In the genomic region with DNA sequence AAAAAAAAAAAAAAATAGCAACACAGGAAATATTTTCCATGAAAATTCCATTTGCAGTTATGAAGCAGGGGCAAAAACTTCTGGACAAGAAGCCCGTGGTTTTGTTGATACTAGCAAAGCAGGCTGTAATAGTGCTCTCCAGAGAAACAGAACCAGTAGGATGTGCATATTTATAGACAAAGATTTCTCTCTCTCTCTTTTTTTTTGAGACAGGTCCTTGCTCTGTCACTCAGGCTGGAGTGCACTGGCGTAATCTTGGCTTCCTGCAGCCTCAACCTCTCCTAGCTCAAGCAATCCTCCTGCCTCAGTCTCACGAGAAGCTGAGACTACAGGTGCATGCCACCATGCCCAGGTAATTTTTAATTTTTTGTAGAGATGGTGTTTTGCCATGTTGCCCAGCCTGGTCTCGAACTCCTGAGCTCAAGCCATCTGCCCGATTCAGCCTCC, we compare ENCODE assay signal across 8 cellular contexts.
DNase-seq lines count a peak whose midpoint lies in the region; ATAC-seq and TF ChIP-seq lines count a peak whose summit lies in the region.

No MANE protein-coding gene starts in this region.

- no peak for TF ChIP-seq CTCF in CD4-positive, alpha-beta T cell (IDR thresholded peaks at IDR 0.05)
- no peak for TF ChIP-seq CTCF in OCI-LY1 (IDR thresholded peaks at IDR 0.05; ENCODE audit: low read length)
- no peak for TF ChIP-seq CTCF in osteoblast (IDR thresholded peaks at IDR 0.05; ENCODE audit: extremely low read depth, low read depth, low read length)

- CTCF ChIA-PET in CD4-positive, alpha-beta T cell (lab: Charles Lee), result interaction anchor here (2.4 to 4.2 kb wide), 2 partner anchors 13 to 24 kb away, joined by 13 to 80 read pairs; no protein-coding TSS in a partner anchor

- no peak for ATAC-seq in CD4-positive, alpha-beta T cell (ENCODE audit: poor library complexity)
- no peak for ATAC-seq in effector memory CD8-positive, alpha-beta T cell (replicated peaks)
- no peak for ATAC-seq in HG03378 (IDR thresholded peaks at IDR 0.05; ENCODE audit: unreplicated experiment)
- no peak for ATAC-seq in HG03280 (IDR thresholded peaks at IDR 0.05; ENCODE audit: unreplicated experiment)

- H2AFZ ChIP-seq in OCI-LY1 (ENCODE audit: low read length), result no peak overlapping the region
- H2AFZ ChIP-seq in osteoblast (ENCODE audit: low read length), result peak overlapping the region; percentile 1

- H3K27ac Mint-ChIP-seq in CD4-positive, alpha-beta T cell, result peak overlapping the region; percentile 98
- peak overlapping the region; percentile 96 to 97 for H3K27ac Mint-ChIP-seq in effector memory CD8-positive, alpha-beta T cell

- no peaks in the 10 kb centered on the region for H3K27me3 Mint-ChIP-seq in CD4-positive, alpha-beta T cell
- no peaks in the 10 kb centered on the region for H3K27me3 Mint-ChIP-seq in effector memory CD8-positive, alpha-beta T cell

- H3K4me2 ChIP-seq in OCI-LY1 (ENCODE audit: low read length) (peak overlapping the region; percentile 82), osteoblast (ENCODE audit: insufficient read depth, low read length) (peak overlapping the region; percentile 80)

- peak overlapping the region; percentile 74; the same call in 1 of the 2 replicates for H3K9ac ChIP-seq in OCI-LY1 (ENCODE audit: low read length)

- H3K27me3 ChIP-seq in CD4-positive, alpha-beta T cell (ENCODE audit: control insufficient read depth, insufficient read depth, low read length), result no peaks in the 10 kb centered on the region
- H3K27me3 ChIP-seq in OCI-LY1 (ENCODE audit: insufficient read depth, low read length), result no peaks in the 10 kb centered on the region
- H3K27me3 ChIP-seq in osteoblast (ENCODE audit: insufficient read depth, low read length), result no peaks in the 10 kb centered on the region

- H3K79me2 ChIP-seq in OCI-LY1 (ENCODE audit: insufficient read depth, low read length) (no peaks in the 10 kb centered on the region), osteoblast (ENCODE audit: insufficient read depth, low read length) (no peaks in the 10 kb centered on the region)

- intact Hi-C loops in CD4-positive, alpha-beta T cell (cut with DNase I, micrococcal nuclease), result loop anchor here (1.0 to 5.0 kb wide), 4 partner anchors 13 to 69 kb away; a partner anchor contains a TSS

- no peaks in the 10 kb centered on the region for H3K9me2 ChIP-seq in OCI-LY1 (ENCODE audit: low read depth, low read length)

- no peaks in the 10 kb centered on the region for H3K9me3 Mint-ChIP-seq in CD4-positive, alpha-beta T cell
- no peaks in the 10 kb centered on the region for H3K9me3 Mint-ChIP-seq in effector memory CD8-positive, alpha-beta T cell

- POLR2A ChIA-PET in CD4-positive, alpha-beta T cell (lab: Charles Lee), result interaction anchor here (0.8 to 7.9 kb wide), 16 partner anchors 9 to 88 kb away, joined by 3 to 405 read pairs (median 14); a partner anchor contains a TSS

- no peaks in the 10 kb centered on the region for H3K9me3 ChIP-seq in CD4-positive, alpha-beta T cell (ENCODE audit: control insufficient read depth, low read length)
- H3K9me3 ChIP-seq in OCI-LY1 (ENCODE audit: low read length) (no peaks in the 10 kb centered on the region), osteoblast (ENCODE audit: low read depth, low read length) (no peaks in the 10 kb centered on the region)

- peaks cover 61% of the 10 kb centered on the region for H3K4me1 Mint-ChIP-seq in CD4-positive, alpha-beta T cell (ENCODE audit: low read depth)
- peaks cover 12 to 23% of the 10 kb centered on the region in 2 donors for H3K4me1 Mint-ChIP-seq in effector memory CD8-positive, alpha-beta T cell (ENCODE audit: low read depth in 2 of 2)

- H4K20me1 ChIP-seq in OCI-LY1 (ENCODE audit: insufficient read depth, low read length) (no peaks in the 10 kb centered on the region), osteoblast (ENCODE audit: insufficient read depth, low read length) (no peaks in the 10 kb centered on the region)

- DNase-seq in CD4-positive, alpha-beta T cell, result peak in 2 of 10 experiments; percentile 24 to 29
- no peak for DNase-seq in effector memory CD8-positive, alpha-beta T cell
- DNase-seq in osteoblast (ENCODE audit: insufficient read length, low spot score, missing footprints) (no peak), DMS79 treated with DMSO at 0.1 percent for 48 hours (lab: John Stamatoyannopoulos, UW) (no peak), cortex of kidney (lab: John Stamatoyannopoulos, UW) (no peak)

- H3K36me3 ChIP-seq in OCI-LY1 (ENCODE audit: insufficient read depth, low read length) (no peaks in the 10 kb centered on the region), osteoblast (ENCODE audit: insufficient read depth, low read length) (no peaks in the 10 kb centered on the region)

- H3K4me3 ChIP-seq in OCI-LY1 (ENCODE audit: low read depth, low read length, poor library complexity, severe bottlenecking) (peak overlapping the region; percentile 53), osteoblast (ENCODE audit: insufficient read depth, low read length) (no peak overlapping the region)

- peak overlapping the region; percentile 96 for H3K27ac ChIP-seq in CD4-positive, alpha-beta T cell (ENCODE audit: low read depth, low read length)
- H3K27ac ChIP-seq in OCI-LY1 (ENCODE audit: low read depth, low read length, poor library complexity, severe bottlenecking) (peak overlapping the region; percentile 100), osteoblast (ENCODE audit: low read depth, low read length) (peak overlapping the region; percentile 75)

- peaks cover 27% of the 10 kb centered on the region for H3F3A ChIP-seq in OCI-LY1 (ENCODE audit: insufficient read depth, low read length)

- peak overlapping the region; percentile 66 for H3K4me3 Mint-ChIP-seq in CD4-positive, alpha-beta T cell
- H3K4me3 Mint-ChIP-seq in effector memory CD8-positive, alpha-beta T cell, result no peak overlapping the region

- peaks cover 86% of the 10 kb centered on the region for H3K4me1 ChIP-seq in OCI-LY1 (ENCODE audit: insufficient read depth, low read length, severe bottlenecking)
- peaks cover 25% of the 10 kb centered on the region for H3K4me1 ChIP-seq in osteoblast (ENCODE audit: insufficient read depth, low read length)

- peaks cover 6% of the 10 kb centered on the region for H3K36me3 Mint-ChIP-seq in CD4-positive, alpha-beta T cell (ENCODE audit: low read depth)
- H3K36me3 Mint-ChIP-seq in effector memory CD8-positive, alpha-beta T cell (ENCODE audit: insufficient read depth), result peaks cover 18% of the 10 kb centered on the region
